In the genomic region with DNA sequence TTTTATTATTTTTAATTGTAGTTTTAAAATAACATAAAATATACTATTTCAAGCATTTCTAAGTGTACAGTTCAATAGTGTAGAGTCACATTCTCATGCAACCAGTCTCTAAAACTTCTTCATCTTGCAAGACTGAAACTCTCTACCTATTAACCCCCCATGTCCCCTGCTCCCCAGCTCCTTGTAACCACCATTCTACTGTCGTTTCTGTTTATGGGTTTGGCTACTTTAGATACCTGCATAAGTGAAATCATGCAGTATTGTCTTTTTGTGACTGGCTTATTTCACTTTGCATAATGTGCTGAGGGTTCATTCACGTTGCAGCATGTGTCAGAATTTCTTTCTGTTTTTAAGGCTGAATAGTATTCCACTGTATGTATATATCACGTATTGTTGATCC, we compare ENCODE assay signal across 23 cellular contexts.
DNase-seq lines count a peak whose midpoint lies in the region; ATAC-seq lines count a peak whose summit lies in the region.
"Had no signal": no experiment of that assay in that cellular context is flagged by ENCODE, and none has a peak within 500 bp of the region (broad histone marks: within the 10 kb centered on the region; RNA-seq: fewer than 3 reads in every experiment).

No MANE protein-coding gene starts in this region.

- CTCF ChIA-PET in activated CD8-positive, alpha-beta memory T cell treated with anti-CD3 and anti-CD28 coated beads, Interleukin-2, amount 10 ng/mL, durations not matched to agents 7 days and 5 days (lab: Charles Lee), result no interaction called here
- CTCF ChIA-PET in activated CD4-positive, alpha-beta T cell treated with anti-CD3 and anti-CD28 coated beads for 36 hours (lab: Charles Lee), result interaction anchor here (0.7 to 1.1 kb wide), 2 partner anchors 23 to 141 kb away, joined by 3 read pairs; no protein-coding TSS in a partner anchor

- no peak for ATAC-seq in activated CD8-positive, alpha-beta memory T cell treated with anti-CD3 and anti-CD28 coated beads, Interleukin-2, amount 10 ng/mL, durations not matched to agents 7 days and 5 days
- ATAC-seq in GM18511 (IDR thresholded peaks at IDR 0.05; ENCODE audit: unreplicated experiment) (peak; percentile 42), T-helper 17 cell (no peak), esophagus mucosa (no peak), GM21528 (IDR thresholded peaks at IDR 0.05; ENCODE audit: low FRiP score, unreplicated experiment) (no peak)
- ATAC-seq in stimulated activated effector memory CD8-positive, alpha-beta T cell treated with anti-CD3 and anti-CD28 coated beads, Interleukin-12 subunit alpha, Interleukin-12 subunit beta, amount 100 ng/mL, for 72 hours, result no peak
- no peak for ATAC-seq in activated CD4-positive, alpha-beta T cell treated with anti-CD3 and anti-CD28 coated beads for 36 hours
- ATAC-seq: HCT116 had no signal

- no peak overlapping the region for H3K4me3 Mint-ChIP-seq in activated CD8-positive, alpha-beta memory T cell treated with anti-CD3 and anti-CD28 coated beads, Interleukin-2, amount 10 ng/mL, durations not matched to agents 7 days and 5 days
- H3K4me3 Mint-ChIP-seq in T-helper 17 cell, result no peak overlapping the region
- no peak overlapping the region for H3K4me3 Mint-ChIP-seq in stimulated activated effector memory CD8-positive, alpha-beta T cell treated with anti-CD3 and anti-CD28 coated beads, Interleukin-12 subunit alpha, Interleukin-12 subunit beta, amount 100 ng/mL, for 72 hours
- no peak overlapping the region for H3K4me3 Mint-ChIP-seq in activated CD4-positive, alpha-beta T cell treated with anti-CD3 and anti-CD28 coated beads for 36 hours

- no peak overlapping the region for H3K27ac Mint-ChIP-seq in activated CD8-positive, alpha-beta memory T cell treated with anti-CD3 and anti-CD28 coated beads, Interleukin-2, amount 10 ng/mL, durations not matched to agents 7 days and 5 days
- H3K27ac Mint-ChIP-seq in T-helper 17 cell, result peak overlapping the region; percentile 100
- H3K27ac Mint-ChIP-seq in stimulated activated effector memory CD8-positive, alpha-beta T cell treated with anti-CD3 and anti-CD28 coated beads, Interleukin-12 subunit alpha, Interleukin-12 subunit beta, amount 100 ng/mL, for 72 hours, result peak overlapping the region; percentile 73
- H3K27ac Mint-ChIP-seq in activated CD4-positive, alpha-beta T cell treated with anti-CD3 and anti-CD28 coated beads for 36 hours, result no peak overlapping the region

- DNase-seq in activated CD8-positive, alpha-beta memory T cell treated with anti-CD3 and anti-CD28 coated beads, Interleukin-2, amount 10 ng/mL, durations not matched to agents 7 days and 5 days, result peak; percentile 23
- DNase-seq in activated CD8-positive, alpha-beta memory T cell treated with anti-CD3 and anti-CD28 coated beads for 24 hours, result no peak
- DNase-seq in T-helper 17 cell, result no peak
- no peak for DNase-seq in stimulated activated effector memory CD8-positive, alpha-beta T cell treated with anti-CD3 and anti-CD28 coated beads, Interleukin-12 subunit alpha, Interleukin-12 subunit beta, amount 100 ng/mL, for 72 hours (ENCODE audit: low spot score in 2 of 2)
- no peak for DNase-seq in activated CD4-positive, alpha-beta T cell treated with anti-CD3 and anti-CD28 coated beads for 36 hours
- DNase-seq: ACHN, Calu3, DMS153, DND-41, NCI-H1048, NCI-H1417, NCI-H1694, NCI-H2029 treated with DMSO at 0.1 percent for 48 hours, NCI-H446 treated with DMSO at 0.1 percent for 48 hours, NCI-H526, OCI-M1, SHP77 treated with DMSO at 0.1 percent for 48 hours had no signal

- no peaks in the 10 kb centered on the region for H3K9me3 ChIP-seq in T-helper 17 cell (ENCODE audit: control insufficient read depth, low read length, poor library complexity, severe bottlenecking)
- H3K9me3 ChIP-seq: Peyer's patch had no signal

- POLR2A ChIA-PET in activated CD4-positive, alpha-beta T cell treated with anti-CD3 and anti-CD28 coated beads for 36 hours (lab: Charles Lee), result no interaction called here

- H3K9me3 Mint-ChIP-seq in activated CD8-positive, alpha-beta memory T cell treated with anti-CD3 and anti-CD28 coated beads, Interleukin-2, amount 10 ng/mL, durations not matched to agents 7 days and 5 days (ENCODE audit: low read depth), result no peaks in the 10 kb centered on the region
- no peaks in the 10 kb centered on the region for H3K9me3 Mint-ChIP-seq in stimulated activated effector memory CD8-positive, alpha-beta T cell treated with anti-CD3 and anti-CD28 coated beads, Interleukin-12 subunit alpha, Interleukin-12 subunit beta, amount 100 ng/mL, for 72 hours
- H3K9me3 Mint-ChIP-seq in activated CD4-positive, alpha-beta T cell treated with anti-CD3 and anti-CD28 coated beads for 36 hours (ENCODE audit: low read depth), result no peaks in the 10 kb centered on the region

- H3K27me3 Mint-ChIP-seq in activated CD8-positive, alpha-beta memory T cell treated with anti-CD3 and anti-CD28 coated beads, Interleukin-2, amount 10 ng/mL, durations not matched to agents 7 days and 5 days, result no peaks in the 10 kb centered on the region
- H3K27me3 Mint-ChIP-seq in T-helper 17 cell, result no peaks in the 10 kb centered on the region
- no peaks in the 10 kb centered on the region for H3K27me3 Mint-ChIP-seq in activated CD4-positive, alpha-beta T cell treated with anti-CD3 and anti-CD28 coated beads for 36 hours
- H3K27me3 Mint-ChIP-seq: IgD-negative memory B cell had no signal

- peaks cover 67% of the 10 kb centered on the region for H3K4me1 Mint-ChIP-seq in activated CD8-positive, alpha-beta memory T cell treated with anti-CD3 and anti-CD28 coated beads, Interleukin-2, amount 10 ng/mL, durations not matched to agents 7 days and 5 days
- peaks cover 48% of the 10 kb centered on the region for H3K4me1 Mint-ChIP-seq in T-helper 17 cell
- peaks cover 66% of the 10 kb centered on the region for H3K4me1 Mint-ChIP-seq in stimulated activated effector memory CD8-positive, alpha-beta T cell treated with anti-CD3 and anti-CD28 coated beads, Interleukin-12 subunit alpha, Interleukin-12 subunit beta, amount 100 ng/mL, for 72 hours
- H3K4me1 Mint-ChIP-seq in activated CD4-positive, alpha-beta T cell treated with anti-CD3 and anti-CD28 coated beads for 36 hours, result peaks cover 51% of the 10 kb centered on the region

- intact Hi-C loops in activated CD4-positive, alpha-beta T cell treated with anti-CD3 and anti-CD28 coated beads for 36 hours (cut with DNase I, micrococcal nuclease), result no loop called here

- peaks cover 1% of the 10 kb centered on the region for H3K36me3 Mint-ChIP-seq in activated CD8-positive, alpha-beta memory T cell treated with anti-CD3 and anti-CD28 coated beads, Interleukin-2, amount 10 ng/mL, durations not matched to agents 7 days and 5 days
- H3K36me3 Mint-ChIP-seq in T-helper 17 cell (ENCODE audit: low read depth), result peaks cover 3% of the 10 kb centered on the region
- peaks cover 16% of the 10 kb centered on the region for H3K36me3 Mint-ChIP-seq in stimulated activated effector memory CD8-positive, alpha-beta T cell treated with anti-CD3 and anti-CD28 coated beads, Interleukin-12 subunit alpha, Interleukin-12 subunit beta, amount 100 ng/mL, for 72 hours
- no peaks in the 10 kb centered on the region for H3K36me3 Mint-ChIP-seq in activated CD4-positive, alpha-beta T cell treated with anti-CD3 and anti-CD28 coated beads for 36 hours (ENCODE audit: low read depth)

Comparison
In these comparisons a context has a peak if more than half of its experiments do, and no peak if none do; other contexts are left out.
1. H3K27ac Mint-ChIP-seq: peak in T-helper 17 cell (single experiment) and stimulated activated effector memory CD8-positive, alpha-beta T cell treated with anti-CD3 and anti-CD28 coated beads, Interleukin-12 subunit alpha, Interleukin-12 subunit beta, amount 100 ng/mL, for 72 hours (single experiment); none in activated CD8-positive, alpha-beta memory T cell treated with anti-CD3 and anti-CD28 coated beads, Interleukin-2, amount 10 ng/mL, durations not matched to agents 7 days and 5 days (single experiment) and activated CD4-positive, alpha-beta T cell treated with anti-CD3 and anti-CD28 coated beads for 36 hours (single experiment).